ENCODE assay signal across 19 cellular contexts in genomic region chr20:4979841-4980410, GRCh38.
"Had no signal": no experiment of that assay in that cellular context is flagged by ENCODE, and none has a peak within 500 bp of the region (broad histone marks: within the 10 kb centered on the region; RNA-seq: fewer than 3 reads in every experiment).

No MANE protein-coding gene starts in this region.

- H3K27me3 Mint-ChIP-seq: activated CD4-positive, alpha-beta T cell treated with anti-CD3 and anti-CD28 coated beads for 36 hours; activated CD8-positive, alpha-beta T cell treated with anti-CD3 and anti-CD28 coated beads for 36 hours; activated naive CD8-positive, alpha-beta T cell treated with anti-CD3 and anti-CD28 coated beads, Interleukin-2, amount 10 ng/mL, durations not matched to agents 7 days and 5 days had no signal

- H3K4me3 Mint-ChIP-seq: activated CD4-positive, alpha-beta T cell treated with anti-CD3 and anti-CD28 coated beads for 36 hours; activated CD8-positive, alpha-beta T cell treated with anti-CD3 and anti-CD28 coated beads for 36 hours; activated naive CD8-positive, alpha-beta T cell treated with anti-CD3 and anti-CD28 coated beads, Interleukin-2, amount 10 ng/mL, durations not matched to agents 7 days and 5 days had no signal

- H3K27ac ChIP-seq: VCaP had no signal

- H3K27ac Mint-ChIP-seq: activated CD4-positive, alpha-beta T cell treated with anti-CD3 and anti-CD28 coated beads for 36 hours; activated CD8-positive, alpha-beta T cell treated with anti-CD3 and anti-CD28 coated beads for 36 hours; activated naive CD8-positive, alpha-beta T cell treated with anti-CD3 and anti-CD28 coated beads, Interleukin-2, amount 10 ng/mL, durations not matched to agents 7 days and 5 days had no signal

- H3K9me3 Mint-ChIP-seq: activated CD8-positive, alpha-beta T cell treated with anti-CD3 and anti-CD28 coated beads for 36 hours; activated naive CD8-positive, alpha-beta T cell treated with anti-CD3 and anti-CD28 coated beads, Interleukin-2, amount 10 ng/mL, durations not matched to agents 7 days and 5 days had no signal

- DNase-seq: activated CD4-positive, alpha-beta T cell treated with anti-CD3 and anti-CD28 coated beads for 36 hours; activated CD4-positive, alpha-beta T cell treated with anti-CD3 and anti-CD28 coated beads, Interleukin-2, amount 50 U/mL, for 1 hour; activated CD8-positive, alpha-beta memory T cell treated with anti-CD3 and anti-CD28 coated beads, Interleukin-2, amount 50 U/mL, for 4 hours; activated CD8-positive, alpha-beta T cell treated with anti-CD3 and anti-CD28 coated beads for 36 hours; activated naive CD4-positive, alpha-beta T cell treated with anti-CD3 and anti-CD28 coated beads, Interleukin-2, amount 50 U/mL, for 16 hours; activated naive CD8-positive, alpha-beta T cell treated with anti-CD3 and anti-CD28 coated beads, Interleukin-2, amount 10 ng/mL, durations not matched to agents 7 days and 5 days; aorta; central memory CD4-positive, alpha-beta T cell; MM.1S; NCI-H1105; NCI-H1436 treated with DMSO at 0.1 percent for 48 hours; NCI-H187; NCI-H2081; NCI-H510A treated with DMSO at 0.1 percent for 48 hours; NCI-H69; NK-92 treated with Interleukin-12 subunit alpha and Interleukin-12 subunit beta, amount 100 ng/mL, for 24 hours; SIG-M5; T-helper 1 cell had no signal

- ATAC-seq: activated CD4-positive, alpha-beta T cell treated with anti-CD3 and anti-CD28 coated beads for 36 hours; activated CD8-positive, alpha-beta T cell treated with anti-CD3 and anti-CD28 coated beads for 36 hours had no signal
